Comparison of ENCODE assay signal across 26 cellular contexts in genomic region chr13:34762312-34762711, GRCh38.
DNase-seq lines count a peak whose midpoint lies in the region; TF ChIP-seq lines count a peak whose summit lies in the region.
"Had no signal": no experiment of that assay in that cellular context is flagged by ENCODE, and none has a peak within 500 bp of the region (broad histone marks: within the 10 kb centered on the region; RNA-seq: fewer than 3 reads in every experiment).

No MANE protein-coding gene starts in this region.

- in situ Hi-C loops in transverse colon (cut with MboI; ENCODE audit: low pct_ligation_motif_present in 1 of 4, low pct_unique_long_range_greater_than_20kb in 1 of 4, low sequenced_read_pairs in 3 of 4), result no loop called here

- no peak overlapping the region for H3K4ac ChIP-seq in mesenchymal stem cell (ENCODE audit: low read depth in 1 of 2, low read length in 2 of 2)

- H3K27ac ChIP-seq in MM.1S (ENCODE audit: low read length), result no peak overlapping the region
- peak overlapping the region; percentile 70 for H3K27ac ChIP-seq in mesenchymal stem cell (ENCODE audit: low read length, poor library complexity, severe bottlenecking)
- peak overlapping the region; percentile 40 to 63 (median 52) for H3K27ac ChIP-seq in transverse colon
- no peak overlapping the region for H3K27ac ChIP-seq in left ventricle myocardium inferior (replicated peaks)
- H3K27ac ChIP-seq: ascending aorta, SK-N-MC, spleen, testis had no signal

- no peak overlapping the region for H2BK120ac ChIP-seq in mesenchymal stem cell (ENCODE audit: low read depth, low read length)

- H3K4me3 ChIP-seq in MM.1S (ENCODE audit: low read length) (no peak overlapping the region), epithelial cell of proximal tubule (ENCODE audit: low read depth, low read length) (no peak overlapping the region), mesenchymal stem cell (ENCODE audit: insufficient read depth in 1 of 2, low read depth in 1 of 2, low read length in 2 of 2) (no peak overlapping the region), transverse colon (no peak overlapping the region), left ventricle myocardium inferior (no peak overlapping the region)
- H3K4me3 ChIP-seq: ascending aorta, SK-N-MC, spleen, testis had no signal

- H3K4me1 ChIP-seq in MM.1S (ENCODE audit: low read length) (peaks cover 11% of the 10 kb centered on the region), mesenchymal stem cell (ENCODE audit: control insufficient read depth, insufficient read depth, low read depth, low read length) (peaks cover 4% of the 10 kb centered on the region), transverse colon (peaks cover 0 to under 1% (median 0%) of the 10 kb centered on the region in 4 donors), left ventricle myocardium inferior (peaks cover 7% of the 10 kb centered on the region)
- H3K4me1 ChIP-seq: ascending aorta, spleen, testis had no signal

- H3F3A ChIP-seq in MM.1S (ENCODE audit: insufficient read depth, low read length), result 0 out of 2 replicates have a peak, but pooled peaks cover 8% of the 10 kb centered on the region

- no peak overlapping the region for H3K9ac ChIP-seq in MM.1S (ENCODE audit: low read length)
- no peak overlapping the region for H3K9ac ChIP-seq in mesenchymal stem cell (ENCODE audit: low read length)

- no peak overlapping the region for H2BK12ac ChIP-seq in mesenchymal stem cell (ENCODE audit: low read length in 2 of 2)

- DNase-seq in MM.1S, result no peak
- DNase-seq in epithelial cell of proximal tubule (ENCODE audit: low read depth), result peak; percentile 67
- peak; percentile 72 for DNase-seq in mesenchymal stem cell
- DNase-seq in transverse colon, result no peak
- DNase-seq in left ventricle myocardium inferior, result no peak
- DNase-seq in cardiac septum (ENCODE audit: low spot score), result no peak
- no peak for DNase-seq in activated CD8-positive, alpha-beta memory T cell treated with anti-CD3 and anti-CD28 coated beads, Interleukin-2, amount 50 U/mL, for 48 hours
- DNase-seq in nucleus accumbens (lab: John Stamatoyannopoulos, UW), result no peak
- DNase-seq: activated CD4-positive, alpha-beta T cell treated with anti-CD3 and anti-CD28 coated beads for 4 hours; activated CD8-positive, alpha-beta memory T cell treated with anti-CD3 and anti-CD28 coated beads for 24 hours; activated naive CD4-positive, alpha-beta T cell treated with Interleukin-2 at 50 U/mL for 16 hours; activated T-cell treated with anti-CD3 and anti-CD28 coated beads, Interleukin-2, amount 50 U/mL, for 72 hours; HFFc6; IMR-90; islet precursor cell; NCI-H1105 treated with DMSO at 0.1 percent for 48 hours; NCI-H2029; NCI-H69; occipital lobe; retina; spleen; stimulated activated CD4-positive, alpha-beta T cell treated with anti-CD3 and anti-CD28 coated beads, Interleukin-2, amount 100 ng/mL, for 48 hours; stimulated activated naive B cell treated with anti-CD40 and anti-IgM and Interleukin-4, amounts not matched to agents 10 μg/mL and 1 μg/mL and 100 μg/mL, for 72 hours; testis had no signal

- H2AFZ ChIP-seq in MM.1S (ENCODE audit: low read length) (no peak overlapping the region), mesenchymal stem cell (ENCODE audit: low read depth, low read length) (no peak overlapping the region)

- H3K79me2 ChIP-seq in MM.1S (ENCODE audit: low read length), result no peaks in the 10 kb centered on the region

- no peak overlapping the region for H4K91ac ChIP-seq in mesenchymal stem cell (ENCODE audit: low read length)

- no peak for TF ChIP-seq POLR2A in transverse colon (IDR thresholded peaks at IDR 0.05)

- no peak overlapping the region for H3K14ac ChIP-seq in mesenchymal stem cell (ENCODE audit: low read length in 2 of 2)

- no CpG with 5 or more reads among the region's 2 CpGs for WGBS in mesenchymal stem cell
- 59 to 71% methylated on average over 2 of the region's 2 CpGs for WGBS in transverse colon (ENCODE audit: low coverage in 1 of 2), 2 donors

- TF ChIP-seq EP300 in transverse colon (IDR thresholded peaks at IDR 0.05; ENCODE audit: low read depth), result no peak

- H3K9me3 ChIP-seq in MM.1S (replicated peaks; ENCODE audit: insufficient read depth, low read length) (no peaks in the 10 kb centered on the region), mesenchymal stem cell (ENCODE audit: control insufficient read depth, low read length) (no peaks in the 10 kb centered on the region), transverse colon (no peaks in the 10 kb centered on the region), left ventricle myocardium inferior (replicated peaks) (peaks cover 1% of the 10 kb centered on the region)
- H3K9me3 ChIP-seq: ascending aorta, testis had no signal

- intact Hi-C loops in transverse colon (cut with DNase I; ENCODE audit: low total_unique reads), result no loop called here
- intact Hi-C loops in left ventricle myocardium inferior (cut with micrococcal nuclease), result no loop called here
- intact Hi-C loops in cardiac septum (cut with DNase I), result no loop called here

- H4K20me1 ChIP-seq in MM.1S (ENCODE audit: insufficient read depth, low read length), result no peaks in the 10 kb centered on the region

- no peak overlapping the region for H3K23ac ChIP-seq in mesenchymal stem cell (ENCODE audit: low read length in 2 of 2)

- no peak overlapping the region for H2BK5ac ChIP-seq in mesenchymal stem cell (ENCODE audit: low read depth, low read length, poor library complexity, severe bottlenecking)

- TF ChIP-seq CTCF in MM.1S (IDR thresholded peaks at IDR 0.05; ENCODE audit: low read length) (no peak), epithelial cell of proximal tubule (conservative IDR thresholded peaks at IDR 0.05; ENCODE audit: low read depth, low read length) (no peak), transverse colon (IDR thresholded peaks at IDR 0.05) (no peak), left ventricle myocardium inferior (IDR thresholded peaks at IDR 0.05; ENCODE audit: borderline replicate concordance) (no peak)

- H3K36me3 ChIP-seq in MM.1S (replicated peaks; ENCODE audit: insufficient read depth, low read length) (no peaks in the 10 kb centered on the region), mesenchymal stem cell (ENCODE audit: control insufficient read depth in 1 of 2, insufficient read depth in 2 of 2, low read depth in 1 of 2, low read length in 2 of 2) (no peaks in the 10 kb centered on the region), transverse colon (no peaks in the 10 kb centered on the region), left ventricle myocardium inferior (no peaks in the 10 kb centered on the region)
- H3K36me3 ChIP-seq: ascending aorta, spleen had no signal

- H2BK15ac ChIP-seq in mesenchymal stem cell (ENCODE audit: low read depth, poor library complexity, severe bottlenecking), result no peak overlapping the region

- H3K27me3 ChIP-seq in MM.1S (replicated peaks; ENCODE audit: insufficient read depth, low read length), result no peaks in the 10 kb centered on the region
- no peaks in the 10 kb centered on the region for H3K27me3 ChIP-seq in mesenchymal stem cell (ENCODE audit: control insufficient read depth in 1 of 2, insufficient read depth in 1 of 2, low read length in 2 of 2)
- no peaks in the 10 kb centered on the region for H3K27me3 ChIP-seq in transverse colon
- H3K27me3 ChIP-seq in left ventricle myocardium inferior (ENCODE audit: low read depth), result no peaks in the 10 kb centered on the region
- H3K27me3 ChIP-seq: ascending aorta, spleen, testis had no signal

- H2AK5ac ChIP-seq in mesenchymal stem cell (ENCODE audit: low read length, severe bottlenecking), result no peak overlapping the region

- H3K4me2 ChIP-seq in MM.1S (ENCODE audit: low read depth, low read length), result peak overlapping the region; percentile 27; the same call in 1 of the 2 replicates
- no peak overlapping the region for H3K4me2 ChIP-seq in mesenchymal stem cell (ENCODE audit: low read length, poor library complexity, severe bottlenecking)

- no peak overlapping the region for H4K8ac ChIP-seq in mesenchymal stem cell (ENCODE audit: low read length)

- H3K9me2 ChIP-seq in MM.1S (replicated peaks; ENCODE audit: insufficient read depth, low read length), result no peaks in the 10 kb centered on the region

- no peak overlapping the region for H3K18ac ChIP-seq in mesenchymal stem cell (ENCODE audit: low read depth in 1 of 2, low read length in 2 of 2)

- H3K79me1 ChIP-seq in mesenchymal stem cell (replicated peaks; ENCODE audit: low read length, poor library complexity, severe bottlenecking), result no peaks in the 10 kb centered on the region

Comparison
In these comparisons a context has a peak if more than half of its experiments do, and no peak if none do; other contexts are left out.
1. DNase-seq: peak in epithelial cell of proximal tubule (single experiment) and mesenchymal stem cell (single experiment); none in MM.1S (single experiment), transverse colon (single experiment), left ventricle myocardium inferior (single experiment), cardiac septum (single experiment), activated CD8-positive, alpha-beta memory T cell treated with anti-CD3 and anti-CD28 coated beads, Interleukin-2, amount 50 U/mL, for 48 hours (single experiment) and nucleus accumbens (0 of 56).
2. H3K27ac ChIP-seq: peak in mesenchymal stem cell (single experiment) and transverse colon (4 of 4); none in MM.1S (single experiment) and left ventricle myocardium inferior (single experiment).